23 cellular contexts compared by ENCODE assay signal in the genomic region with DNA sequence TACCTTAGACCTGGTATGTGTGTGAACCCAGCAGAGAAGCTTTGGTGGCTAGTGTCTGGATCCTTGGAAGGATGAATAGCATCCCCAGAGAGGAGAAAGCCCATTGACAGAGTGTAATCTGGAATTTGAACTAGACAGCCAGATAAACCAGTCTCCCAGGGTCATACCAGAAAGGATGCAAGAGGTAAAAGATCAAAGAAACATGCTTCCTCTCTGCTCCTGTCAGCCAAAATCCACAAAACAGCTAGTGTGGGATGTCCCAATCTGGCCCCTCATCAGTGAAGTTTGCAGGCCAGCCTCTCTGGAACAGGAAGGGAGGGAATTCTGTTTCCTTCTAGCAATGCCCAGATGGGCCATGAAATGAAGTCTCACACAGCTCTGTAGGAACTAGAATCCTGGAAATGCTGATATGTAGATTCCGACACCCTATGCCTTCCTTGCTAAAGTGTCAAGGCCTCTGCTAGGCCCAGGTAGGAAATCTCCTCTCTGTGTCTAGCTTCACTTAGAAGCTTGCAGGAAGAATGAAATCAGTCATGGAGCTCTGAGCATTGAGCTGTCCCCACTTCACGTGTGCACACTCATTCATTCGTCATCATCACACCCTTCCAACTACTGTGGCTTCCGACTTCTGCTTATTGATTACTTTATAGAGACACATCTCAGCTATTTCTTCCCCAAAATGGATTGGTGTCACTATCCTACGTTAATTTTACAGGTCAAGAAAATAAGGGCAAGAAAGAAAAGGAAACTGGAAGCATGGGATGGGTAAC. TPM values are rescaled to one million over a fixed set of nuclear protein-coding genes. Genes with fewer than 3 reads are reported as not detected.
DNase-seq lines count a peak whose midpoint lies in the region; ATAC-seq and TF ChIP-seq lines count a peak whose summit lies in the region.
"Had no signal": no experiment of that assay in that cellular context is flagged by ENCODE, and none has a peak within 500 bp of the region (broad histone marks: within the 10 kb centered on the region; RNA-seq: fewer than 3 reads in every experiment).

No MANE protein-coding gene starts in this region.

- TF ChIP-seq CTCF in HCT116 (IDR thresholded peaks at IDR 0.05 in 2 of 3, conservative IDR thresholded peaks at IDR 0.05 in 1 of 3; ENCODE audit: borderline replicate concordance in 1 of 3, insufficient read depth in 1 of 3, low read depth in 2 of 3, low read length in 2 of 3): no peak
- no peak for TF ChIP-seq CTCF in foreskin keratinocyte (conservative IDR thresholded peaks at IDR 0.05)
- no peak for TF ChIP-seq CTCF in osteocyte (IDR thresholded peaks at IDR 0.05)
- TF ChIP-seq CTCF in smooth muscle cell (IDR thresholded peaks at IDR 0.05; ENCODE audit: borderline replicate concordance, insufficient read depth, poor library complexity, severe bottlenecking): no peak

- H3K9ac ChIP-seq in HCT116 (ENCODE audit: low read length) (no peak overlapping the region), smooth muscle cell (ENCODE audit: low read depth) (no peak overlapping the region)

- no peaks in the 10 kb centered on the region for H3K36me3 ChIP-seq in HCT116 (ENCODE audit: control insufficient read depth in 1 of 2, insufficient read depth in 2 of 2, low read length in 2 of 2)
- H3K36me3 ChIP-seq in smooth muscle cell (ENCODE audit: low read depth): no peaks in the 10 kb centered on the region
- H3K36me3 ChIP-seq: colonic mucosa, lower lobe of right lung, tibial nerve had no signal

- H3K4me2 ChIP-seq in HCT116 (ENCODE audit: low read length): peak overlapping the region; percentile 44
- H3K4me2 ChIP-seq in smooth muscle cell: no peak overlapping the region

- no peaks in the 10 kb centered on the region for H3K9me2 ChIP-seq in HCT116 (ENCODE audit: insufficient read depth)

- POLR2A ChIA-PET in HCT116 (lab: Charles Lee): no interaction called here

- H3F3A ChIP-seq in smooth muscle cell (ENCODE audit: low read depth): no peaks in the 10 kb centered on the region

- intact Hi-C loops in HCT116 (cut with micrococcal nuclease): no loop called here

- TF ChIP-seq RAD21 in HCT116 (IDR thresholded peaks at IDR 0.05; ENCODE audit: low read depth): no peak

- WGBS in smooth muscle cell (ENCODE audit: low lambda C conversion rate): 93% methylated on average over 5 of the region's 5 CpGs

- H3K4me1 Mint-ChIP-seq in osteocyte (ENCODE audit: unreplicated experiment): peaks cover 39% of the 10 kb centered on the region
- H3K4me1 Mint-ChIP-seq in activated T-helper 17 cell treated with anti-CD3 and anti-CD28 coated beads, Interleukin-2, amount 50 U/mL, for 72 hours: no peaks in the 10 kb centered on the region
- H3K4me1 Mint-ChIP-seq: activated naive CD4-positive, alpha-beta T cell treated with anti-CD3 and anti-CD28 coated beads, Interleukin-2, amount 10 ng/mL, durations not matched to agents 7 days and 5 days; nephron had no signal

- no peak overlapping the region for H3K4me3 Mint-ChIP-seq in osteocyte (ENCODE audit: unreplicated experiment)
- H3K4me3 Mint-ChIP-seq in activated T-helper 17 cell treated with anti-CD3 and anti-CD28 coated beads, Interleukin-2, amount 50 U/mL, for 72 hours: no peak overlapping the region
- H3K4me3 Mint-ChIP-seq: activated naive CD4-positive, alpha-beta T cell treated with anti-CD3 and anti-CD28 coated beads, Interleukin-2, amount 10 ng/mL, durations not matched to agents 7 days and 5 days; activated T-helper 1 cell treated with anti-CD3 and anti-CD28 coated beads, Interleukin-12 subunit alpha, Interleukin-12 subunit beta, Interleukin-2, Interleukin-4 antibody, amounts not matched to agents 30 ng/mL and 10 ng/mL and 1 ng/mL, durations not matched to agents 14 hours and 24 hours and 36 hours; endodermal cell; nephron had no signal

- H4K20me1 ChIP-seq in HCT116 (ENCODE audit: insufficient read depth): no peaks in the 10 kb centered on the region
- peaks cover 39% of the 10 kb centered on the region for H4K20me1 ChIP-seq in smooth muscle cell (ENCODE audit: low read depth)

- H3K9me3 Mint-ChIP-seq in osteocyte (ENCODE audit: unreplicated experiment): no peaks in the 10 kb centered on the region
- no peaks in the 10 kb centered on the region for H3K9me3 Mint-ChIP-seq in activated T-helper 17 cell treated with anti-CD3 and anti-CD28 coated beads, Interleukin-2, amount 50 U/mL, for 72 hours
- H3K9me3 Mint-ChIP-seq: activated naive CD4-positive, alpha-beta T cell treated with anti-CD3 and anti-CD28 coated beads, Interleukin-2, amount 10 ng/mL, durations not matched to agents 7 days and 5 days; activated T-helper 1 cell treated with anti-CD3 and anti-CD28 coated beads, Interleukin-12 subunit alpha, Interleukin-12 subunit beta, Interleukin-2, Interleukin-4 antibody, amounts not matched to agents 30 ng/mL and 10 ng/mL and 1 ng/mL, durations not matched to agents 14 hours and 24 hours and 36 hours; endodermal cell; nephron had no signal

- H3K27ac ChIP-seq in HCT116 (ENCODE audit: low read depth, low read length): peak overlapping the region; percentile 8; the same call in 1 of the 2 replicates
- H3K27ac ChIP-seq in foreskin keratinocyte: peak overlapping the region; percentile 31
- H3K27ac ChIP-seq in smooth muscle cell (ENCODE audit: low read depth): no peak overlapping the region
- H3K27ac ChIP-seq: C4-2B, colonic mucosa, lower lobe of right lung, tibial nerve had no signal

- TF ChIP-seq POLR2A in HCT116 (IDR thresholded peaks at IDR 0.05; ENCODE audit: borderline replicate concordance, extremely low read depth, insufficient read depth, insufficient read length): no peak

- H3K4me3 ChIP-seq in HCT116 (replicated peaks in 1 of 2; ENCODE audit: low read depth in 1 of 2, low read length in 2 of 2) (no peak overlapping the region), smooth muscle cell (no peak overlapping the region)
- H3K4me3 ChIP-seq: colonic mucosa, lower lobe of right lung, tibial nerve had no signal

- H2AFZ ChIP-seq in HCT116 (ENCODE audit: low read depth, low read length, poor library complexity, severe bottlenecking) (no peak overlapping the region), smooth muscle cell (ENCODE audit: low read depth) (no peak overlapping the region)

- no peak for DNase-seq in HCT116 (ENCODE audit: low read depth, low spot score)
- peak; percentile 60 for DNase-seq in RPMI7951 (ENCODE audit: low read depth)
- no peak for DNase-seq in foreskin keratinocyte
- peak; percentile 59 for DNase-seq in osteocyte (ENCODE audit: extremely low spot score, unreplicated experiment)
- DNase-seq in stimulated activated CD4-positive, alpha-beta T cell treated with anti-CD3 and anti-CD28 coated beads, Interleukin-4, amount 100 ng/mL, for 1 hour: no peak
- DNase-seq in smooth muscle cell (lab: John Stamatoyannopoulos, UW; ENCODE audit: unreplicated experiment): no peak
- DNase-seq: activated CD4-positive, alpha-beta T cell treated with anti-CD3 and anti-CD28 coated beads, Interleukin-2, amount 50 U/mL, for 48 hours; activated CD4-positive, CD25-positive, alpha-beta regulatory T cell; activated naive CD4-positive, alpha-beta T cell treated with anti-CD3 and anti-CD28 coated beads, Interleukin-2, amount 10 ng/mL, durations not matched to agents 7 days and 5 days; colonic mucosa; DMS79; endodermal cell; lower lobe of right lung; NCI-H146; NCI-H2107; NCI-H446 treated with DMSO at 0.1 percent for 48 hours; SHP77 had no signal

- H3K36me3 Mint-ChIP-seq in osteocyte (ENCODE audit: unreplicated experiment): peaks cover 17% of the 10 kb centered on the region
- H3K36me3 Mint-ChIP-seq in activated T-helper 17 cell treated with anti-CD3 and anti-CD28 coated beads, Interleukin-2, amount 50 U/mL, for 72 hours (ENCODE audit: low read depth): no peaks in the 10 kb centered on the region
- H3K36me3 Mint-ChIP-seq: activated naive CD4-positive, alpha-beta T cell treated with anti-CD3 and anti-CD28 coated beads, Interleukin-2, amount 10 ng/mL, durations not matched to agents 7 days and 5 days had no signal

- CTCF ChIA-PET in HCT116 (lab: Charles Lee): no interaction called here

- H3K27me3 ChIP-seq in HCT116 (ENCODE audit: insufficient read depth, low read length) (peaks cover 9% of the 10 kb centered on the region; the same call in 1 of the 2 replicates), foreskin keratinocyte (no peaks in the 10 kb centered on the region), smooth muscle cell (ENCODE audit: low read depth) (no peaks in the 10 kb centered on the region)
- H3K27me3 ChIP-seq: colonic mucosa, tibial nerve had no signal

- H3K4me1 ChIP-seq in HCT116 (ENCODE audit: control insufficient read depth in 1 of 2, insufficient read depth in 2 of 2, low read length in 2 of 2) (peaks cover 11 to 37% of the 10 kb centered on the region in 2 experiments), foreskin keratinocyte (peaks cover 25% of the 10 kb centered on the region), smooth muscle cell (ENCODE audit: low read depth) (no peaks in the 10 kb centered on the region)
- H3K4me1 ChIP-seq: colonic mucosa, lower lobe of right lung, tibial nerve had no signal

- BruUV-seq in HCT116 (replicated peaks; lab: Mats Ljungman, UMichigan): no TSS peak

- H3K9me3 ChIP-seq in HCT116 (ENCODE audit: control insufficient read depth in 1 of 2, insufficient read depth in 1 of 2, low read depth in 1 of 2, low read length in 2 of 2): no peaks in the 10 kb centered on the region
- no peaks in the 10 kb centered on the region for H3K9me3 ChIP-seq in smooth muscle cell (replicated peaks; ENCODE audit: low read depth)
- H3K9me3 ChIP-seq: Caco-2, colonic mucosa, lower lobe of right lung, tibial nerve had no signal

- RAD21 ChIA-PET in HCT116 (lab: Charles Lee; ENCODE audit: low non-redundant PET in 1 of 2, low total read pairs in 2 of 2, uncharacterized antibody in 2 of 2, unreplicated experiment in 2 of 2): no interaction called here

- H3K79me2 ChIP-seq in HCT116 (ENCODE audit: insufficient read depth, low read length) (no peaks in the 10 kb centered on the region), smooth muscle cell (ENCODE audit: low read depth) (peaks cover 8% of the 10 kb centered on the region)

- no peaks in the 10 kb centered on the region for H3K27me3 Mint-ChIP-seq in osteocyte (ENCODE audit: unreplicated experiment)
- peaks cover 29% of the 10 kb centered on the region for H3K27me3 Mint-ChIP-seq in activated T-helper 17 cell treated with anti-CD3 and anti-CD28 coated beads, Interleukin-2, amount 50 U/mL, for 72 hours

- ATAC-seq in HCT116: no peak
- no peak for ATAC-seq in foreskin keratinocyte
- ATAC-seq in activated T-helper 17 cell treated with anti-CD3 and anti-CD28 coated beads, Interleukin-2, amount 50 U/mL, for 72 hours (replicated peaks): no peak

- H3K27ac Mint-ChIP-seq in osteocyte (ENCODE audit: unreplicated experiment): no peak overlapping the region
- no peak overlapping the region for H3K27ac Mint-ChIP-seq in activated T-helper 17 cell treated with anti-CD3 and anti-CD28 coated beads, Interleukin-2, amount 50 U/mL, for 72 hours
- H3K27ac Mint-ChIP-seq: activated naive CD4-positive, alpha-beta T cell treated with anti-CD3 and anti-CD28 coated beads, Interleukin-2, amount 10 ng/mL, durations not matched to agents 7 days and 5 days; activated T-helper 1 cell treated with anti-CD3 and anti-CD28 coated beads, Interleukin-12 subunit alpha, Interleukin-12 subunit beta, Interleukin-2, Interleukin-4 antibody, amounts not matched to agents 30 ng/mL and 10 ng/mL and 1 ng/mL, durations not matched to agents 14 hours and 24 hours and 36 hours; endodermal cell; nephron had no signal

RNA-seq across cellular contexts. Expression of a gene that starts 38.0 kb away (rescaled TPM):
- total RNA-seq in HCT116 (2021; ENCODE audit: unreplicated experiment) (2.8 TPM), foreskin keratinocyte (29.3 and 30.0 TPM in 2 replicates), osteocyte (30.7 and 33.5 TPM in 2 replicates), smooth muscle cell (54.3 and 84.1 TPM in 2 replicates)
- polyA plus RNA-seq in HCT116 (2012): 1.7 and 2.0 TPM in 2 replicates
- total RNA-seq in RPMI7951 (2014; rRNA removed; shearing (Covaris generic)): 68.7 and 95.4 TPM in 2 replicates
- polyA plus RNA-seq in foreskin keratinocyte (27.7 and 31.9 TPM in 2 replicates), smooth muscle cell (72.8 and 89.2 TPM in 2 replicates)
- total RNA-seq in activated T-helper 17 cell treated with anti-CD3 and anti-CD28 coated beads, Interleukin-2, amount 50 U/mL, for 72 hours: not detected
- total RNA-seq: activated T-helper 1 cell treated with anti-CD3 and anti-CD28 coated beads, Interleukin-12 subunit alpha, Interleukin-12 subunit beta, Interleukin-2, Interleukin-4 antibody, amounts not matched to agents 30 ng/mL and 10 ng/mL and 1 ng/mL, durations not matched to agents 14 hours and 24 hours and 36 hours had no signal

Comparison
In these comparisons a context has a peak if more than half of its experiments do, and no peak if none do; other contexts are left out.
1. DNase-seq: peak in RPMI7951 (single experiment) and osteocyte (single experiment); none in HCT116 (single experiment), foreskin keratinocyte (0 of 2), stimulated activated CD4-positive, alpha-beta T cell treated with anti-CD3 and anti-CD28 coated beads, Interleukin-4, amount 100 ng/mL, for 1 hour (single experiment) and smooth muscle cell (single experiment).